ENCODE assay signal across 30 cellular contexts in the genomic region with DNA sequence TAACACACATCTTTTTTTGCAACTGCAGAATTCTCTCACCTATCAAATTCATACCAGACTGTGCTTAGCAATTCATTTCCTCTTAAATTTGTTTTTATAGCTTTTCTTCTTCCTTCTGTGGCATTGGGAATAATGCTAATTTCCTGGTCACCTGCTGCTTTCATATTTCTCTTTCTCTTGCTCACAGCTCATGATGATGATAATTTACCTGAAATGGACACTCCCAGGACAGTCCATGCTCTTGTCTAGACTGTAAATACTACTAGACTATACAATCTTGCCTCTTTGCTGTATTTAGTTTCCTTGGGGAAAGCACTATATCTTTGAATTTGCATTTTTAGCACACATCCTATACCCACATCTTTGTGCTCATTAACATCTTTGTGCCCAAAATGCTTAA. TPM values are rescaled to one million over a fixed set of nuclear protein-coding genes. Genes with fewer than 3 reads are reported as not detected.
"Had no signal": no experiment of that assay in that cellular context is flagged by ENCODE, and none has a peak within 500 bp of the region (broad histone marks: within the 10 kb centered on the region; RNA-seq: fewer than 3 reads in every experiment).

No MANE protein-coding gene starts in this region.

- H3K4me3 Mint-ChIP-seq: stimulated activated effector memory CD8-positive, alpha-beta T cell treated with anti-CD3 and anti-CD28 coated beads, Interleukin-12 subunit alpha, Interleukin-12 subunit beta, amount 100 ng/mL, for 72 hours; stimulated activated memory B cell treated with anti-CD40 and anti-IgM and Interleukin-4, amounts not matched to agents 10 μg/mL and 1 μg/mL and 100 μg/mL, for 72 hours; stimulated activated naive B cell treated with anti-CD40 and anti-IgM and Interleukin-4, amounts not matched to agents 10 μg/mL and 1 μg/mL and 100 μg/mL, for 72 hours; stimulated activated naive CD8-positive, alpha-beta T cell treated with anti-CD3 and anti-CD28 coated beads, Interleukin-15, amount 100 ng/mL, for 72 hours; stimulated activated naive CD8-positive, alpha-beta T cell treated with anti-CD3 and anti-CD28 coated beads, Interleukin-15, Interleukin-2, amounts not matched to agents 100 ng/mL and 50 ng/mL, for 24 hours; type B pancreatic cell had no signal

- H3K4me1 Mint-ChIP-seq: stimulated activated effector memory CD8-positive, alpha-beta T cell treated with anti-CD3 and anti-CD28 coated beads, Interleukin-12 subunit alpha, Interleukin-12 subunit beta, amount 100 ng/mL, for 72 hours; stimulated activated memory B cell treated with anti-CD40 and anti-IgM and Interleukin-4, amounts not matched to agents 10 μg/mL and 1 μg/mL and 100 μg/mL, for 72 hours; stimulated activated naive B cell treated with anti-CD40 and anti-IgM and Interleukin-4, amounts not matched to agents 10 μg/mL and 1 μg/mL and 100 μg/mL, for 72 hours; stimulated activated naive CD8-positive, alpha-beta T cell treated with anti-CD3 and anti-CD28 coated beads, Interleukin-15, amount 100 ng/mL, for 72 hours had no signal

- H3K27me3 Mint-ChIP-seq: stimulated activated memory B cell treated with anti-CD40 and anti-IgM and Interleukin-4, amounts not matched to agents 10 μg/mL and 1 μg/mL and 100 μg/mL, for 72 hours; stimulated activated naive B cell treated with anti-CD40 and anti-IgM and Interleukin-4, amounts not matched to agents 10 μg/mL and 1 μg/mL and 100 μg/mL, for 72 hours; stimulated activated naive CD8-positive, alpha-beta T cell treated with anti-CD3 and anti-CD28 coated beads, Interleukin-15, amount 100 ng/mL, for 72 hours; stimulated activated naive CD8-positive, alpha-beta T cell treated with anti-CD3 and anti-CD28 coated beads, Interleukin-15, Interleukin-2, amounts not matched to agents 100 ng/mL and 50 ng/mL, for 24 hours; type B pancreatic cell had no signal

- H3K9me3 ChIP-seq: stomach, suprapubic skin, testis, thoracic aorta, thyroid gland, tibial artery, tibial nerve, transverse colon, upper lobe of left lung, upper lobe of right lung, uterus, vagina had no signal

- DNase-seq: stimulated activated CD4-positive, alpha-beta T cell treated with anti-CD3 and anti-CD28 coated beads, Interleukin-2, amount 100 ng/mL, for 48 hours; stimulated activated CD4-positive, alpha-beta T cell treated with anti-CD3 and anti-CD28 coated beads, Interleukin-4, amount 100 ng/mL, for 1 hour; stimulated activated CD4-positive, alpha-beta T cell treated with anti-CD3 and anti-CD28 coated beads, Interleukin-4, amount 100 ng/mL, for 24 hours; stimulated activated CD4-positive, alpha-beta T cell treated with anti-CD3 and anti-CD28 coated beads, Interleukin-4, amount 100 ng/mL, for 4 hours; stimulated activated CD8-positive, alpha-beta memory T cell treated with anti-CD3 and anti-CD28 coated beads, Interleukin-4, amount 100 ng/mL, for 48 hours; stimulated activated naive B cell treated with anti-CD40 and anti-IgM and Interleukin-4, amounts not matched to agents 10 μg/mL and 1 μg/mL and 100 μg/mL, for 72 hours; stimulated activated naive CD4-positive, alpha-beta T cell; stimulated activated naive CD4-positive, alpha-beta T cell treated with Interleukin-2 at 50 U/mL for 16 hours; stimulated activated naive CD8-positive, alpha-beta T cell treated with anti-CD3 and anti-CD28 coated beads, Interleukin-15, amount 100 ng/mL, for 72 hours; stimulated activated naive CD8-positive, alpha-beta T cell treated with anti-CD3 and anti-CD28 coated beads, Interleukin-15, Interleukin-2, amounts not matched to agents 100 U/mL and 50 U/mL, for 24 hours; stomach; substantia nigra; testis; thyroid gland; tibial artery; transverse colon; trophoblast cell; upper lobe of left lung; upper lobe of right lung; uterus had no signal

- H3K27ac Mint-ChIP-seq: stimulated activated effector memory CD8-positive, alpha-beta T cell treated with anti-CD3 and anti-CD28 coated beads, Interleukin-12 subunit alpha, Interleukin-12 subunit beta, amount 100 ng/mL, for 72 hours; stimulated activated memory B cell treated with anti-CD40 and anti-IgM and Interleukin-4, amounts not matched to agents 10 μg/mL and 1 μg/mL and 100 μg/mL, for 72 hours; stimulated activated naive B cell treated with anti-CD40 and anti-IgM and Interleukin-4, amounts not matched to agents 10 μg/mL and 1 μg/mL and 100 μg/mL, for 72 hours; stimulated activated naive CD8-positive, alpha-beta T cell treated with anti-CD3 and anti-CD28 coated beads, Interleukin-15, amount 100 ng/mL, for 72 hours; stimulated activated naive CD8-positive, alpha-beta T cell treated with anti-CD3 and anti-CD28 coated beads, Interleukin-15, Interleukin-2, amounts not matched to agents 100 ng/mL and 50 ng/mL, for 24 hours; type B pancreatic cell had no signal

- H3K9me3 Mint-ChIP-seq: stimulated activated effector memory CD8-positive, alpha-beta T cell treated with anti-CD3 and anti-CD28 coated beads, Interleukin-12 subunit alpha, Interleukin-12 subunit beta, amount 100 ng/mL, for 72 hours; stimulated activated memory B cell treated with anti-CD40 and anti-IgM and Interleukin-4, amounts not matched to agents 10 μg/mL and 1 μg/mL and 100 μg/mL, for 72 hours; stimulated activated naive B cell treated with anti-CD40 and anti-IgM and Interleukin-4, amounts not matched to agents 10 μg/mL and 1 μg/mL and 100 μg/mL, for 72 hours; stimulated activated naive CD8-positive, alpha-beta T cell treated with anti-CD3 and anti-CD28 coated beads, Interleukin-15, amount 100 ng/mL, for 72 hours; stimulated activated naive CD8-positive, alpha-beta T cell treated with anti-CD3 and anti-CD28 coated beads, Interleukin-15, Interleukin-2, amounts not matched to agents 100 ng/mL and 50 ng/mL, for 24 hours; type B pancreatic cell had no signal

- H3K4me1 ChIP-seq: stomach, testis, thyroid gland, tibial artery, transverse colon, upper lobe of right lung, uterus, vagina had no signal

- H3K4me3 ChIP-seq: stomach, suprapubic skin, testis, thoracic aorta, thyroid gland, tibial artery, tibial nerve, transverse colon, upper lobe of left lung, upper lobe of right lung, uterus, vagina had no signal

- H3K36me3 ChIP-seq: stomach, suprapubic skin, thoracic aorta, thyroid gland, tibial artery, tibial nerve, transverse colon, upper lobe of left lung, upper lobe of right lung, uterus, vagina had no signal

- ATAC-seq: stimulated activated effector memory CD8-positive, alpha-beta T cell treated with anti-CD3 and anti-CD28 coated beads, Interleukin-12 subunit alpha, Interleukin-12 subunit beta, amount 100 ng/mL, for 72 hours; stimulated activated memory B cell treated with anti-CD40 and anti-IgM and Interleukin-4, amounts not matched to agents 10 μg/mL and 1 μg/mL and 100 μg/mL, for 72 hours; stimulated activated naive B cell treated with anti-CD40 and anti-IgM and Interleukin-4, amounts not matched to agents 10 μg/mL and 1 μg/mL and 100 μg/mL, for 72 hours; stimulated activated naive CD8-positive, alpha-beta T cell treated with anti-CD3 and anti-CD28 coated beads, Interleukin-15, amount 100 ng/mL, for 72 hours; stimulated activated naive CD8-positive, alpha-beta T cell treated with anti-CD3 and anti-CD28 coated beads, Interleukin-15, Interleukin-2, amounts not matched to agents 100 U/mL and 50 U/mL, for 24 hours; upper lobe of right lung had no signal

- H3K27me3 ChIP-seq: stomach, suprapubic skin, testis, thyroid gland, tibial artery, tibial nerve, transverse colon, upper lobe of left lung, upper lobe of right lung, uterus, vagina had no signal

- H3K36me3 Mint-ChIP-seq: stimulated activated effector memory CD8-positive, alpha-beta T cell treated with anti-CD3 and anti-CD28 coated beads, Interleukin-12 subunit alpha, Interleukin-12 subunit beta, amount 100 ng/mL, for 72 hours; stimulated activated memory B cell treated with anti-CD40 and anti-IgM and Interleukin-4, amounts not matched to agents 10 μg/mL and 1 μg/mL and 100 μg/mL, for 72 hours; stimulated activated naive B cell treated with anti-CD40 and anti-IgM and Interleukin-4, amounts not matched to agents 10 μg/mL and 1 μg/mL and 100 μg/mL, for 72 hours; type B pancreatic cell had no signal

- H3K27ac ChIP-seq: stomach, suprapubic skin, testis, thoracic aorta, thyroid gland, tibial artery, tibial nerve, transverse colon, upper lobe of left lung, upper lobe of right lung, uterus, vagina had no signal

RNA-seq across cellular contexts. Expression of a gene that starts 15.5 kb away (rescaled TPM):
- total RNA-seq: suprapubic skin, temporal lobe, testis, thyroid gland, ureter, uterus, vagina had no signal

RNA-seq across cellular contexts. Expression of a gene that starts 37.7 kb away (rescaled TPM):
- total RNA-seq: temporal lobe had no signal
